23 cellular contexts compared by ENCODE assay signal in the genomic region with DNA sequence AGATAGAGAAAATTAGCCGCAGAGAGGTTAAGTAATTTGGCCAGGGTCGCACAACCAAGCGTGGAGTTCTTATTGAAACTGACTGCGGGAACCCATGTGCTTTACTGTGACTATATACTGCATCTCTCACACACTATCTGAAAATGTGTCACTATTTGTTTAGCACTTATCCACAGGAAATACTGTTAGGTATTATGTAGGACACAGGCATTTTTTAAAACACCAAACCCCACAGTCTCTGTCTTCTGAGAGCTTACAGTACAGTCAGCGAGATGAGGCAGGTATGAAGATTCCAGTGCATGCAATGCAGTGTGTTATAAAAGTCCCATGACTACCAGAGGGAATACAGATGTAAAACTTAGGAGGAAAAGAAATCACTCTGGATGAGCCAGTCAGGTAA. TPM values are rescaled to one million over a fixed set of nuclear protein-coding genes. Genes with fewer than 3 reads are reported as not detected.
DNase-seq lines count a peak whose midpoint lies in the region; ATAC-seq and TF ChIP-seq lines count a peak whose summit lies in the region.
"Had no signal": no experiment of that assay in that cellular context is flagged by ENCODE, and none has a peak within 500 bp of the region (broad histone marks: within the 10 kb centered on the region; RNA-seq: fewer than 3 reads in every experiment).

No MANE protein-coding gene starts in this region.

- peaks cover 0 to 49% (median under 1%) of the 10 kb centered on the region in 6 donors for H3K4me1 ChIP-seq in spleen
- H3K4me1 ChIP-seq in body of pancreas, result no peaks in the 10 kb centered on the region
- H3K4me1 ChIP-seq: A549, foreskin keratinocyte, neural progenitor cell, thyroid gland had no signal

- no peaks in the 10 kb centered on the region for H3K27me3 ChIP-seq in spleen (replicated peaks in 1 of 7)
- H3K27me3 ChIP-seq in body of pancreas, result no peaks in the 10 kb centered on the region
- H3K27me3 ChIP-seq: foreskin keratinocyte, neural progenitor cell, thyroid gland had no signal

- H3K36me3 Mint-ChIP-seq in activated CD8-positive, alpha-beta memory T cell treated with anti-CD3 and anti-CD28 coated beads, Interleukin-2, amount 10 ng/mL, durations not matched to agents 7 days and 5 days, result peaks cover 71% of the 10 kb centered on the region
- H3K36me3 Mint-ChIP-seq in T-helper 2 cell treated with Interferon-gamma antibody and Interleukin-4, amounts not matched to agents 5 μg/mL and 100 μg/mL, for 36 hours (ENCODE audit: low read depth), result peaks cover 70% of the 10 kb centered on the region
- peaks cover 8% of the 10 kb centered on the region for H3K36me3 Mint-ChIP-seq in chondrocyte (ENCODE audit: low read depth)

- H3K4me1 Mint-ChIP-seq in activated CD8-positive, alpha-beta memory T cell treated with anti-CD3 and anti-CD28 coated beads, Interleukin-2, amount 10 ng/mL, durations not matched to agents 7 days and 5 days, result peaks cover 29% of the 10 kb centered on the region
- peaks cover 27% of the 10 kb centered on the region for H3K4me1 Mint-ChIP-seq in T-helper 2 cell treated with Interferon-gamma antibody and Interleukin-4, amounts not matched to agents 5 μg/mL and 100 μg/mL, for 36 hours (ENCODE audit: low read depth)
- no peaks in the 10 kb centered on the region for H3K4me1 Mint-ChIP-seq in chondrocyte (ENCODE audit: low read depth)
- H3K4me1 Mint-ChIP-seq: neural progenitor cell had no signal

- peak; percentile 78 for ATAC-seq in activated CD8-positive, alpha-beta memory T cell treated with anti-CD3 and anti-CD28 coated beads, Interleukin-2, amount 10 ng/mL, durations not matched to agents 7 days and 5 days
- no peak for ATAC-seq in activated CD4-positive, CD25-positive, alpha-beta regulatory T cell treated with anti-CD3 and anti-CD28 coated beads, Interleukin-2, amount 50 U/mL, for 24 hours
- ATAC-seq in body of pancreas, result no peak
- ATAC-seq: A549, foreskin keratinocyte, HepG2 had no signal

- intact Hi-C loops in spleen (cut with DNase I; ENCODE audit: low total_unique reads) (no loop called here), body of pancreas (cut with DNase I) (loop anchor here (10.0 kb wide), 1 partner anchor 49 kb away; no protein-coding TSS in a partner anchor)

- TF ChIP-seq POLR2A in spleen (IDR thresholded peaks at IDR 0.05), result no peak
- no peak for TF ChIP-seq POLR2A in body of pancreas (IDR thresholded peaks at IDR 0.05)

- peaks cover 0 to 100% (median 66%) of the 10 kb centered on the region in 6 donors for H3K36me3 ChIP-seq in spleen
- H3K36me3 ChIP-seq in body of pancreas (replicated peaks in 1 of 2; ENCODE audit: insufficient read depth in 1 of 2, low read depth in 2 of 2), result peaks cover 0 to 16% of the 10 kb centered on the region in 2 donors

- H3K4me3 ChIP-seq in spleen (peak overlapping the region in 2 of 8 donors; percentile 9 to 27), body of pancreas (no peak overlapping the region)
- H3K4me3 ChIP-seq: A549, neural progenitor cell, thyroid gland had no signal

- DNase-seq in activated CD8-positive, alpha-beta memory T cell treated with anti-CD3 and anti-CD28 coated beads, Interleukin-2, amount 10 ng/mL, durations not matched to agents 7 days and 5 days, result no peak
- no peak for DNase-seq in activated CD8-positive, alpha-beta memory T cell treated with anti-CD3 and anti-CD28 coated beads, Interleukin-2, amount 50 U/mL, for 4 hours
- no peak for DNase-seq in T-helper 2 cell treated with Interferon-gamma antibody and Interleukin-4, amounts not matched to agents 5 μg/mL and 100 μg/mL, for 36 hours (ENCODE audit: low spot score)
- DNase-seq in chondrocyte (ENCODE audit: low spot score) (no peak), spleen (no peak), CD1c-positive myeloid dendritic cell (ENCODE audit: extremely low spot score) (no peak), body of pancreas (no peak)
- DNase-seq: activated CD4-positive, CD25-positive, alpha-beta regulatory T cell treated with anti-CD3 and anti-CD28 coated beads, Interleukin-2, amount 50 U/mL, for 72 hours; aorta; DND-41; kidney glomerular epithelial cell; mesenchymal stem cell; NCI-H1436 treated with DMSO at 0.1 percent for 48 hours; NCI-H774; OCI-M1; SIG-M5; thyroid gland had no signal

- WGBS in spleen, 5 donors, result 88 to 93% (median 89%) methylated on average over 5 of the region's 5 CpGs
- WGBS in body of pancreas, 2 donors, result 95% methylated on average over 5 of the region's 5 CpGs

- CTCF ChIA-PET in activated CD8-positive, alpha-beta memory T cell treated with anti-CD3 and anti-CD28 coated beads, Interleukin-2, amount 10 ng/mL, durations not matched to agents 7 days and 5 days (lab: Charles Lee), result interaction anchor here (2.9 to 5.9 kb wide), 2 partner anchors 9 to 12 kb away, joined by 12 to 30 read pairs; no protein-coding TSS in a partner anchor

- no peaks in the 10 kb centered on the region for H3K9me3 Mint-ChIP-seq in activated CD8-positive, alpha-beta memory T cell treated with anti-CD3 and anti-CD28 coated beads, Interleukin-2, amount 10 ng/mL, durations not matched to agents 7 days and 5 days (ENCODE audit: low read depth)
- H3K9me3 Mint-ChIP-seq in T-helper 2 cell treated with Interferon-gamma antibody and Interleukin-4, amounts not matched to agents 5 μg/mL and 100 μg/mL, for 36 hours, result peaks cover 7% of the 10 kb centered on the region
- no peaks in the 10 kb centered on the region for H3K9me3 Mint-ChIP-seq in chondrocyte (ENCODE audit: low read depth)
- H3K9me3 Mint-ChIP-seq: neural progenitor cell had no signal

- H3K4me3 Mint-ChIP-seq in activated CD8-positive, alpha-beta memory T cell treated with anti-CD3 and anti-CD28 coated beads, Interleukin-2, amount 10 ng/mL, durations not matched to agents 7 days and 5 days, result peak overlapping the region; percentile 62
- no peak overlapping the region for H3K4me3 Mint-ChIP-seq in T-helper 2 cell treated with Interferon-gamma antibody and Interleukin-4, amounts not matched to agents 5 μg/mL and 100 μg/mL, for 36 hours
- H3K4me3 Mint-ChIP-seq in chondrocyte (ENCODE audit: unreplicated experiment), result no peak overlapping the region
- H3K4me3 Mint-ChIP-seq: neural progenitor cell had no signal

- H3K27ac Mint-ChIP-seq in activated CD8-positive, alpha-beta memory T cell treated with anti-CD3 and anti-CD28 coated beads, Interleukin-2, amount 10 ng/mL, durations not matched to agents 7 days and 5 days, result peak overlapping the region; percentile 81
- H3K27ac Mint-ChIP-seq in T-helper 2 cell treated with Interferon-gamma antibody and Interleukin-4, amounts not matched to agents 5 μg/mL and 100 μg/mL, for 36 hours, result peak overlapping the region; percentile 23
- H3K27ac Mint-ChIP-seq in chondrocyte (ENCODE audit: unreplicated experiment), result peak overlapping the region; percentile 2
- H3K27ac Mint-ChIP-seq: neural progenitor cell had no signal

- no peaks in the 10 kb centered on the region for H3K9me3 ChIP-seq in spleen
- H3K9me3 ChIP-seq in body of pancreas, result no peaks in the 10 kb centered on the region
- H3K9me3 ChIP-seq: A549, thyroid gland had no signal

- H3K27ac ChIP-seq in spleen (peak overlapping the region in 5 of 8 donors; percentile 5 to 71 (median 48)), body of pancreas (no peak overlapping the region)
- H3K27ac ChIP-seq: A549, C4-2B, foreskin keratinocyte, neural progenitor cell, thyroid gland had no signal

- TF ChIP-seq CTCF in chondrocyte (IDR thresholded peaks at IDR 0.05) (no peak), spleen (IDR thresholded peaks at IDR 0.05 in 8 of 11, conservative IDR thresholded peaks at IDR 0.05 in 3 of 11) (no peak), body of pancreas (IDR thresholded peaks at IDR 0.05) (no peak)

- no peaks in the 10 kb centered on the region for H3K27me3 Mint-ChIP-seq in activated CD8-positive, alpha-beta memory T cell treated with anti-CD3 and anti-CD28 coated beads, Interleukin-2, amount 10 ng/mL, durations not matched to agents 7 days and 5 days
- no peaks in the 10 kb centered on the region for H3K27me3 Mint-ChIP-seq in T-helper 2 cell treated with Interferon-gamma antibody and Interleukin-4, amounts not matched to agents 5 μg/mL and 100 μg/mL, for 36 hours (ENCODE audit: low read depth)
- H3K27me3 Mint-ChIP-seq in chondrocyte (ENCODE audit: low read depth), result no peaks in the 10 kb centered on the region

RNA-seq across cellular contexts. Expression of gene RBL2, which starts 11.3 kb away (rescaled TPM):
- 100 to 1,000 TPM; 121 to 155 TPM for total RNA-seq in activated CD8-positive, alpha-beta memory T cell treated with anti-CD3 and anti-CD28 coated beads, Interleukin-2, amount 10 ng/mL, durations not matched to agents 7 days and 5 days
- total RNA-seq in chondrocyte, result 28.5 to 40.4 TPM (median 29.2 TPM) in 3 replicates
- 100 to 1,000 TPM; 111 to 214 (median 151) TPM for total RNA-seq in spleen
- 10 to 100 TPM; 29.1 to 34.5 (median 32.6) TPM for polyA plus RNA-seq in spleen
- 100 to 1,000 TPM in 1 of 2 donors, 10 to 100 TPM in 1; 82.7 to 114 TPM for total RNA-seq in body of pancreas

RNA-seq across cellular contexts. Expression of gene AKTIP, which starts 57.5 kb away (rescaled TPM):
- 10 to 100 TPM; 39.7 to 45.8 TPM for total RNA-seq in activated CD8-positive, alpha-beta memory T cell treated with anti-CD3 and anti-CD28 coated beads, Interleukin-2, amount 10 ng/mL, durations not matched to agents 7 days and 5 days
- 33.2 to 42.1 TPM (median 36.1 TPM) in 3 replicates for total RNA-seq in chondrocyte
- total RNA-seq in spleen, result 10 to 100 TPM; 18.6 to 37.1 (median 31.7) TPM
- 10 to 100 TPM in 2 of 3 donors, 1 to 10 TPM in 1; 8.7 to 14.0 (median 11.8) TPM for polyA plus RNA-seq in spleen
- 10 to 100 TPM; 32.2 to 40.5 TPM for total RNA-seq in body of pancreas

Comparison
In these comparisons a context has a peak if more than half of its experiments do, and no peak if none do; other contexts are left out.
1. H3K27ac Mint-ChIP-seq: peak in every context shown above with its lines; median percentile 81 in activated CD8-positive, alpha-beta memory T cell treated with anti-CD3 and anti-CD28 coated beads, Interleukin-2, amount 10 ng/mL, durations not matched to agents 7 days and 5 days; 23 in T-helper 2 cell treated with Interferon-gamma antibody and Interleukin-4, amounts not matched to agents 5 μg/mL and 100 μg/mL, for 36 hours; 2 in chondrocyte.
2. H3K27ac ChIP-seq: peak in spleen (5 of 8); none in body of pancreas (0 of 4).